Comparison of ENCODE assay signal across 12 cellular contexts in genomic region chr6:51996296-51996947, GRCh38.
DNase-seq lines count a peak whose midpoint lies in the region; ATAC-seq and TF ChIP-seq lines count a peak whose summit lies in the region.
"Had no signal": no experiment of that assay in that cellular context is flagged by ENCODE, and none has a peak within 500 bp of the region (broad histone marks: within the 10 kb centered on the region; RNA-seq: fewer than 3 reads in every experiment).

No MANE protein-coding gene starts in this region.

- no peak overlapping the region for H3K4me3 ChIP-seq in transverse colon

- ATAC-seq in GM19025 (IDR thresholded peaks at IDR 0.05; ENCODE audit: low read depth, unreplicated experiment) (peak; percentile 82), HG02623 (IDR thresholded peaks at IDR 0.05; ENCODE audit: unreplicated experiment) (peak; percentile 95), HG03457 (IDR thresholded peaks at IDR 0.05; ENCODE audit: unreplicated experiment) (peak; percentile 87), memory B cell (ENCODE audit: low read depth) (peak; percentile 76)

- H3K9me3 ChIP-seq in transverse colon = no peaks in the 10 kb centered on the region

- TF ChIP-seq POLR2A in transverse colon (IDR thresholded peaks at IDR 0.05) = no peak

- H3K9me3 Mint-ChIP-seq in memory B cell = peaks cover 1% of the 10 kb centered on the region
- no peaks in the 10 kb centered on the region for H3K9me3 Mint-ChIP-seq in T-helper 2 cell treated with Interferon-gamma antibody and Interleukin-4, amounts not matched to agents 5 μg/mL and 100 μg/mL, for 36 hours

- intact Hi-C loops in transverse colon (cut with DNase I; ENCODE audit: low total_unique reads) = no loop called here

- WGBS in transverse colon (ENCODE audit: low coverage in 1 of 2), 2 donors = 74 to 75% methylated on average over 4 to 6 of the region's 6 CpGs

- H3K36me3 Mint-ChIP-seq in memory B cell = no peaks in the 10 kb centered on the region
- no peaks in the 10 kb centered on the region for H3K36me3 Mint-ChIP-seq in T-helper 2 cell treated with Interferon-gamma antibody and Interleukin-4, amounts not matched to agents 5 μg/mL and 100 μg/mL, for 36 hours (ENCODE audit: low read depth)

- H3K4me3 Mint-ChIP-seq in memory B cell = peak overlapping the region; percentile 53
- H3K4me3 Mint-ChIP-seq in T-helper 2 cell treated with Interferon-gamma antibody and Interleukin-4, amounts not matched to agents 5 μg/mL and 100 μg/mL, for 36 hours = no peak overlapping the region
- H3K4me3 Mint-ChIP-seq: HFFc6 had no signal

- no peak for DNase-seq in memory B cell (ENCODE audit: low spot score in 2 of 2)
- no peak for DNase-seq in SHP77 treated with DMSO at 0.1 percent for 48 hours (lab: John Stamatoyannopoulos, UW)
- no peak for DNase-seq in T-helper 2 cell treated with Interferon-gamma antibody and Interleukin-4, amounts not matched to agents 5 μg/mL and 100 μg/mL, for 36 hours (ENCODE audit: low spot score)
- no peak for DNase-seq in transverse colon
- DNase-seq: activated CD4-positive, alpha-beta T cell treated with anti-CD3 and anti-CD28 coated beads, Interleukin-2, amount 50 U/mL, for 48 hours; DMS79 treated with DMSO at 0.1 percent for 48 hours; HFFc6; NCI-H1694 had no signal

- H3K27me3 ChIP-seq in transverse colon = no peaks in the 10 kb centered on the region

- in situ Hi-C loops in transverse colon (cut with MboI; ENCODE audit: low pct_ligation_motif_present in 1 of 4, low pct_unique_long_range_greater_than_20kb in 1 of 4, low sequenced_read_pairs in 3 of 4) = no loop called here

- H3K4me1 ChIP-seq in transverse colon = peaks cover 0 to 12% (median 3%) of the 10 kb centered on the region in 4 donors

- peak overlapping the region; percentile 94 for H3K27ac Mint-ChIP-seq in memory B cell
- no peak overlapping the region for H3K27ac Mint-ChIP-seq in T-helper 2 cell treated with Interferon-gamma antibody and Interleukin-4, amounts not matched to agents 5 μg/mL and 100 μg/mL, for 36 hours
- H3K27ac Mint-ChIP-seq: HFFc6 had no signal

- TF ChIP-seq EP300 in transverse colon (IDR thresholded peaks at IDR 0.05; ENCODE audit: low read depth) = no peak

- H3K4me1 Mint-ChIP-seq in memory B cell = peaks cover 15% of the 10 kb centered on the region
- H3K4me1 Mint-ChIP-seq in T-helper 2 cell treated with Interferon-gamma antibody and Interleukin-4, amounts not matched to agents 5 μg/mL and 100 μg/mL, for 36 hours (ENCODE audit: low read depth) = no peaks in the 10 kb centered on the region

- H3K36me3 ChIP-seq in transverse colon = no peaks in the 10 kb centered on the region

- H3K27me3 Mint-ChIP-seq in memory B cell = no peaks in the 10 kb centered on the region
- no peaks in the 10 kb centered on the region for H3K27me3 Mint-ChIP-seq in T-helper 2 cell treated with Interferon-gamma antibody and Interleukin-4, amounts not matched to agents 5 μg/mL and 100 μg/mL, for 36 hours (ENCODE audit: low read depth)

- TF ChIP-seq CTCF in transverse colon (IDR thresholded peaks at IDR 0.05) = no peak

- no peak overlapping the region for H3K27ac ChIP-seq in transverse colon
- H3K27ac ChIP-seq: parathyroid adenoma had no signal
